Comparison of ENCODE assay signal across 2 cellular contexts in the genomic region with DNA sequence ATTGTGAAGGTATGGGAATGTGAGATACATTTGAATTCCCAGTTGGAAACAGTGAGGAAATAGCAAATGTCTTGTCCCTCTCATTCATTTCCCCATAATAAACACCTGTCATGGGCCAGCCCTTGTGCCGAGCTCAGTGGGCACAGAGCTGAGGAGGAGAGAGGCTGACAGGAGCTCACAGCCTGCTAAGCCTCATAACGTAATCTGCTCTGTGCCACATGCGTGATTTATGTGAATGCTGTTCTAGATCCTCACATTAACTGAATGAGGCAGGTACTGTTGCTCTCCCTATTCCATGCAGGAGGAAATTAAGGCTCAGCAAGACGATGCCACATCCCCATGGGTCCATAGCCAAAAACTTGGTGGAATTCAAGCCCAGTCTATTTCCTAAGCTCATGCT.
TF ChIP-seq lines count a peak whose summit lies in the region.

No MANE protein-coding gene starts in this region.

TF ChIP-seq in A549, 52 proteins besides CTCF, POLR2A, EP300 and RAD21:
- TF ChIP-seq HDAC2 (IDR thresholded peaks at IDR 0.05) (no peak), RFX5 (IDR thresholded peaks at IDR 0.05) (no peak), ZC3H11A (IDR thresholded peaks at IDR 0.05) (no peak), HMGXB4 (CRISPR knock-in tag; IDR thresholded peaks at IDR 0.05; ENCODE audit: borderline replicate concordance) (no peak), TFCP2L1 (CRISPR knock-in tag; IDR thresholded peaks at IDR 0.05) (no peak), POLR2AphosphoS2 (conservative IDR thresholded peaks at IDR 0.05; ENCODE audit: low read length) (no peak), RCOR1 (IDR thresholded peaks at IDR 0.05; ENCODE audit: low read depth, low read length) (no peak), CHD2 (IDR thresholded peaks at IDR 0.05; ENCODE audit: low read length, partially characterized antibody) (no peak), ZNF302 (CRISPR knock-in tag; IDR thresholded peaks at IDR 0.05) (no peak), ELK1 (IDR thresholded peaks at IDR 0.05; ENCODE audit: low read depth, low read length) (no peak), HEYL (CRISPR knock-in tag; IDR thresholded peaks at IDR 0.05) (no peak), RARB (CRISPR knock-in tag; IDR thresholded peaks at IDR 0.05) (no peak), KDM1A (IDR thresholded peaks at IDR 0.05; ENCODE audit: low read depth) (no peak), KDM5A (IDR thresholded peaks at IDR 0.05) (no peak), ZFP36 (IDR thresholded peaks at IDR 0.05; ENCODE audit: borderline replicate concordance, partially characterized antibody) (no peak), NFE2L2 (conservative IDR thresholded peaks at IDR 0.05; ENCODE audit: low read length) (no peak), HOXB13 (CRISPR knock-in tag; IDR thresholded peaks at IDR 0.05; ENCODE audit: low read depth) (no peak)
- TF ChIP-seq, protein P1, sequence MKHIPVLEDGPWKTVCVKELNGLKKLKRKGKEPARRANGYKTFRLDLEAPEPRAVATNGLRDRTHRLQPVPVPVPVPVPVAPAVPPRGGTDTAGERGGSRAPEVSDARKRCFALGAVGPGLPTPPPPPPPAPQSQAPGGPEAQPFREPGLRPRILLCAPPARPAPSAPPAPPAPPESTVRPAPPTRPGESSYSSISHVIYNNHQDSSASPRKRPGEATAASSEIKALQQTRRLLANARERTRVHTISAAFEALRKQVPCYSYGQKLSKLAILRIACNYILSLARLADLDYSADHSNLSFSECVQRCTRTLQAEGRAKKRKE (CRISPR knock-in tag; IDR thresholded peaks at IDR 0.05; ENCODE audit: low read depth): no peak
TF ChIP-seq in A549: peak in this region for 0.

TF ChIP-seq in endothelial cell of umbilical vein, 7 proteins besides CTCF, POLR2A, EP300 and RAD21:
- TF ChIP-seq GATA2 (IDR thresholded peaks at IDR 0.05; ENCODE audit: insufficient read depth, insufficient read length, low read depth, low read length) (no peak), MYC (IDR thresholded peaks at IDR 0.05; ENCODE audit: low read depth, low read length) (no peak), EZH2 (IDR thresholded peaks at IDR 0.05; ENCODE audit: borderline replicate concordance, low read depth, low read length, severe bottlenecking) (no peak), POLR2AphosphoS5 (IDR thresholded peaks at IDR 0.05; ENCODE audit: insufficient read depth, low read depth, low read length) (no peak), FOS (IDR thresholded peaks at IDR 0.05; ENCODE audit: borderline replicate concordance, insufficient read depth, low read length) (no peak), JUN (IDR thresholded peaks at IDR 0.05; ENCODE audit: borderline replicate concordance, insufficient read depth, insufficient read length, low read depth) (no peak)
- TF ChIP-seq, protein P2, sequence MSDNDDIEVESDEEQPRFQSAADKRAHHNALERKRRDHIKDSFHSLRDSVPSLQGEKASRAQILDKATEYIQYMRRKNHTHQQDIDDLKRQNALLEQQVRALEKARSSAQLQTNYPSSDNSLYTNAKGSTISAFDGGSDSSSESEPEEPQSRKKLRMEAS (IDR thresholded peaks at IDR 0.05; ENCODE audit: insufficient read depth, insufficient read length): no peak
